In genomic region chr1:53220171-53220961, GRCh38 we compare ENCODE assay signal across 8 cellular contexts. TPM values are rescaled to one million over a fixed set of nuclear protein-coding genes. Genes with fewer than 3 reads are reported as not detected.
DNase-seq lines count a peak whose midpoint lies in the region; ATAC-seq and TF ChIP-seq lines count a peak whose summit lies in the region.

CZIB (minus strand) TSS chr1:53220634; CDS start chr1:53220575, 59 bp downstream.

- CTCF ChIA-PET in BJ (lab: Yijun Ruan, JAX): interaction anchor here (0.7 kb wide), 1 partner anchor 33 kb away, joined by 3 read pairs; no protein-coding TSS in a partner anchor

- DNase-seq in BJ (ENCODE audit: low read depth) (peak; percentile 46), NCI-H526 treated with DMSO at 0.1 percent for 48 hours (lab: John Stamatoyannopoulos, UW) (peak; percentile 92), dedifferentiated amniotic fluid mesenchymal stem cell (ENCODE audit: extremely low spot score) (peak; percentile 82), left lobe of liver (ENCODE audit: low spot score) (peak; percentile 97)
- DNase-seq in activated CD4-positive, alpha-beta T cell treated with anti-CD3 and anti-CD28 coated beads, Interleukin-2, amount 50 U/mL, for 1 hour: peak; percentile 91
- peak; percentile 89 for DNase-seq in stimulated activated CD4-positive, alpha-beta T cell treated with anti-CD3 and anti-CD28 coated beads, Interleukin-2, amount 100 ng/mL, for 4 hours (ENCODE audit: low read depth)

- H3K36me3 ChIP-seq in BJ (ENCODE audit: control insufficient read depth, insufficient read depth, low read length): peaks cover 4% of the 10 kb centered on the region; the same call in 1 of the 2 replicates

- POLR2A ChIA-PET in BJ (lab: Charles Lee): no interaction called here

- H3K4me3 ChIP-seq in BJ (ENCODE audit: low read depth, low read length): peak within 1 kb of the TSS; percentile 99

- no peak for TF ChIP-seq CTCF in BJ (IDR thresholded peaks at IDR 0.05; ENCODE audit: insufficient read depth, low read depth, low read length)

- no peaks in the 10 kb centered on the region for H3K27me3 ChIP-seq in BJ (ENCODE audit: control insufficient read depth, insufficient read depth, low read length)

- ATAC-seq in GM19324 (IDR thresholded peaks at IDR 0.05; ENCODE audit: low FRiP score, unreplicated experiment) (peak; percentile 92), HG03469 (IDR thresholded peaks at IDR 0.05; ENCODE audit: unreplicated experiment) (peak; percentile 80), left lobe of liver (peak; percentile 91)

RNA-seq across cellular contexts. Expression of gene CZIB, which starts in this region (rescaled TPM):
- 75.8 and 92.5 TPM in 2 replicates for polyA plus RNA-seq in BJ (2011; rRNA removed)
- 17.2 and 23.4 TPM in 2 replicates for polyA minus RNA-seq in BJ (2011; rRNA and poly(A)+ RNA removed)
- 27.7 TPM for total RNA-seq in left lobe of liver

Comparison
In these comparisons a context has a peak if more than half of its experiments do, and no peak if none do; other contexts are left out.
1. Peak in every context shown above with its lines: DNase-seq, ATAC-seq and H3K4me3 ChIP-seq.
2. DNase-seq: peak in every context shown above with its lines; median percentile 97 in left lobe of liver; 92 in NCI-H526 treated with DMSO at 0.1 percent for 48 hours; 91 in activated CD4-positive, alpha-beta T cell treated with anti-CD3 and anti-CD28 coated beads, Interleukin-2, amount 50 U/mL, for 1 hour; 89 in stimulated activated CD4-positive, alpha-beta T cell treated with anti-CD3 and anti-CD28 coated beads, Interleukin-2, amount 100 ng/mL, for 4 hours; 82 in dedifferentiated amniotic fluid mesenchymal stem cell; 46 in BJ.